ENCODE assay signal across 1 cellular context in the genomic region with DNA sequence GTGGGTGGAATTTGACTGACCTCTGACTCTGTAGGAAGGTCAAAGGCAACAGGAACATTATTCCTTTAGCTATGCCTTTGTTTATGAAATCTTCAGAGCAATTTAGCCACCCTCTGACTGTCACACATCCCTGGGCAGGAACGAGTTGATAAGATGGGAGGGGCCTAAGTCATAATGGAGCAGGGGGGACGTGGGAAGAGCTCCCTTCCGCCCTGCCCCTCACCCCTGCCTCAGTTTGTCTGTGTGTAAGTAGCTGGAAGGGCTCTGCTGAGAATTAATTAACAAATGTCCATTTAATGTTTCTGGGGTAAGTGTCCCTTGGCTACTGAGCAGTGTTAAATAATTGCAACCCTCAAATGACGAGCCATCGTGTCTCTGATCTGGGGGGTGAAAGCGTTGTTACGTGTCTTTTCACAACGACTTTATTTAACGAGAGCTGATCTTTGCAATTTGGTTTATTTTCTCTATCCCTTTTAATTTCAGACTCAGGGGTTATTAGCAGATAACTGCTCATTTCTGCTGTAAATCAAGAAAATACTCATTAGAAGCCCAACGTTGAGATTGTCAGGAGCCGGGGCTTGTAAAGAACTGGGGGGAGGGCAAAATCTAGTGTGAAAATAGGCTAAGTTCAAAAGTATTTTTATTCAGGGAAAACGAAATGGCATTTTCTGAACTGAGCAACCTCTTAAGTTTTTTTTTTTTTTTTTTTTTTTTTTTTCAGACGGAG.
TF ChIP-seq lines count a peak whose summit lies in the region.

No MANE protein-coding gene starts in this region.

TF ChIP-seq in HEK293, 187 proteins besides CTCF, POLR2A, EP300 and RAD21 (continued from another document):
- TF ChIP-seq, protein P1, sequence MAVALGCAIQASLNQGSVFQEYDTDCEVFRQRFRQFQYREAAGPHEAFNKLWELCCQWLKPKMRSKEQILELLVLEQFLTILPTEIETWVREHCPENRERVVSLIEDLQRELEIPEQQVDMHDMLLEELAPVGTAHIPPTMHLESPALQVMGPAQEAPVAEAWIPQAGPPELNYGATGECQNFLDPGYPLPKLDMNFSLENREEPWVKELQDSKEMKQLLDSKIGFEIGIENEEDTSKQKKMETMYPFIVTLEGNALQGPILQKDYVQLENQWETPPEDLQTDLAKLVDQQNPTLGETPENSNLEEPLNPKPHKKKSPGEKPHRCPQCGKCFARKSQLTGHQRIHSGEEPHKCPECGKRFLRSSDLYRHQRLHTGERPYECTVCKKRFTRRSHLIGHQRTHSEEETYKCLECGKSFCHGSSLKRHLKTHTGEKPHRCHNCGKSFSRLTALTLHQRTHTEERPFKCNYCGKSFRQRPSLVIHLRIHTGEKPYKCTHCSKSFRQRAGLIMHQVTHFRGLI (tag by site-specific recombination; IDR thresholded peaks at IDR 0.05) = no peak
- TF ChIP-seq ZNF426 (tag by site-specific recombination; IDR thresholded peaks at IDR 0.05) (no peak), ZNF341 (tag by site-specific recombination; IDR thresholded peaks at IDR 0.05; ENCODE audit: low read depth) (peak; percentile 79), ZNF324 (tag by site-specific recombination; IDR thresholded peaks at IDR 0.05) (no peak), ZNF175 (tag by site-specific recombination; IDR thresholded peaks at IDR 0.05) (no peak), ZNF223 (tag by site-specific recombination; IDR thresholded peaks at IDR 0.05) (no peak)
- TF ChIP-seq, protein P2, sequence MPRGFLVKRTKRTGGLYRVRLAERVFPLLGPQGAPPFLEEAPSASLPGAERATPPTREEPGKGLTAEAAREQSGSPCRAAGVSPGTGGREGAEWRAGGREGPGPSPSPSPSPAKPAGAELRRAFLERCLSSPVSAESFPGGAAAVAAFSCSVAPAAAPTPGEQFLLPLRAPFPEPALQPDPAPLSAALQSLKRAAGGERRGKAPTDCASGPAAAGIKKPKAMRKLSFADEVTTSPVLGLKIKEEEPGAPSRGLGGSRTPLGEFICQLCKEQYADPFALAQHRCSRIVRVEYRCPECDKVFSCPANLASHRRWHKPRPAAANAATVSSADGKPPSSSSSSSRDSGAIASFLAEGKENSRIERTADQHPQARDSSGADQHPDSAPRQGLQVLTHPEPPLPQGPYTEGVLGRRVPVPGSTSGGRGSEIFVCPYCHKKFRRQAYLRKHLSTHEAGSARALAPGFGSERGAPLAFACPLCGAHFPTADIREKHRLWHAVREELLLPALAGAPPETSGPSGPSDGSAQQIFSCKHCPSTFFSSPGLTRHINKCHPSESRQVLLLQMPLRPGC (tag by site-specific recombination; IDR thresholded peaks at IDR 0.05) = no peak
